21 cellular contexts compared by ENCODE assay signal in the genomic region with DNA sequence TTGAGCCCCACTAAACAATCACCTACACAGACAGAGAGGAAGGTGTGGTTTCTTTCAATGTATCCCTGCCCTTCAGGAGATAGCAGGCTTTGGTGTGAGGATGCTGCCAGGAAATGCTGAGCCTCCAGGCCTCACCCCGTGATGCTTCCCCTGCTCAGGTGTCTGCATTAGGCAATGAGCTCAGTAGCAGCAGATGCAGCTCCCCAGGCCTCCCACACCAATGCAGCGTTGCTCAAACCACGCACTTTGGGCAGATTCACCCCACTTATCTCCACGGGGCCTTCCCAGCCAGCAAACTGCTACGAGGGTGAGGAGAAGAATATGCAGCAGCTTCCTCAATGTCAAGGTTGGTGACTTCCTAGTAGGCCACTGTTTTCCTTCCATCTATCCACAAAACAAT.
DNase-seq lines count a peak whose midpoint lies in the region; ATAC-seq and TF ChIP-seq lines count a peak whose summit lies in the region.
"Had no signal": no experiment of that assay in that cellular context is flagged by ENCODE, and none has a peak within 500 bp of the region (broad histone marks: within the 10 kb centered on the region; RNA-seq: fewer than 3 reads in every experiment).

No MANE protein-coding gene starts in this region.

- H3K36me3 ChIP-seq in breast epithelium = no peaks in the 10 kb centered on the region
- H3K36me3 ChIP-seq: lower lobe of right lung, right atrium auricular region, SJSA1, WERI-Rb-1 had no signal

- no peak overlapping the region for H3K27ac ChIP-seq in breast epithelium
- H3K27ac ChIP-seq in cingulate gyrus (ENCODE audit: low read depth, low read length) = peak overlapping the region; percentile 24
- H3K27ac ChIP-seq: lower lobe of right lung, right atrium auricular region, SJSA1, WERI-Rb-1 had no signal

- no peak overlapping the region for H3K4me3 ChIP-seq in breast epithelium
- H3K4me3 ChIP-seq: coronary artery, lower lobe of right lung, right atrium auricular region, SJSA1 had no signal

- POLR2A ChIA-PET in MCF 10A (lab: Yijun Ruan, JAX) = no interaction called here

- no peaks in the 10 kb centered on the region for H3K9me3 ChIP-seq in breast epithelium
- H3K9me3 ChIP-seq: lower lobe of right lung, right atrium auricular region, SJSA1 had no signal

- no peak for ATAC-seq in HG02610 (IDR thresholded peaks at IDR 0.05; ENCODE audit: unreplicated experiment)
- ATAC-seq: lower lobe of right lung had no signal

- no peak for TF ChIP-seq POLR2A in breast epithelium (IDR thresholded peaks at IDR 0.05)

- no peaks in the 10 kb centered on the region for H3K4me1 ChIP-seq in breast epithelium
- H3K4me1 ChIP-seq: lower lobe of right lung, right atrium auricular region had no signal

- no peaks in the 10 kb centered on the region for H3K36me3 Mint-ChIP-seq in MCF 10A (ENCODE audit: insufficient read depth, unreplicated experiment)
- H3K36me3 Mint-ChIP-seq: immature natural killer cell had no signal

- H3K27me3 Mint-ChIP-seq in MCF 10A (ENCODE audit: insufficient read depth, unreplicated experiment) = no peaks in the 10 kb centered on the region

- no TSS peak for BruUV-seq in MCF 10A (replicated peaks; lab: Mats Ljungman, UMichigan)

- H3K27ac Mint-ChIP-seq in MCF 10A (ENCODE audit: low read depth, unreplicated experiment) = no peak overlapping the region
- H3K27ac Mint-ChIP-seq: immature natural killer cell; T-helper 1 cell treated with Interleukin-12 subunit alpha and Interleukin-12 subunit beta and Interleukin-4 antibody, amounts not matched to agents 30 μg/mL and 1 μg/mL, for 36 hours had no signal

- no peaks in the 10 kb centered on the region for H3K9me3 Mint-ChIP-seq in MCF 10A (ENCODE audit: unreplicated experiment)
- H3K9me3 Mint-ChIP-seq: immature natural killer cell; T-helper 1 cell treated with Interleukin-12 subunit alpha and Interleukin-12 subunit beta and Interleukin-4 antibody, amounts not matched to agents 30 μg/mL and 1 μg/mL, for 36 hours had no signal

- DNase-seq in MCF 10A (ENCODE audit: unreplicated experiment) (peak; percentile 63), breast epithelium (ENCODE audit: low spot score in 2 of 2) (no peak), NCI-H510A (lab: John Stamatoyannopoulos, UW) (peak; percentile 54), SHP77 (lab: John Stamatoyannopoulos, UW) (no peak), activated T-cell treated with anti-CD3 and anti-CD28 coated beads for 4 hours (no peak), AML-193 (lab: John Stamatoyannopoulos, UW) (no peak)
- DNase-seq: activated CD4-positive, alpha-beta T cell treated with anti-CD3 and anti-CD28 coated beads, Interleukin-2, amount 50 U/mL, for 4 hours; amygdala; DMS 273 treated with DMSO at 0.1 percent for 48 hours; immature natural killer cell; KBM-7; lower lobe of right lung; NCI-H1048; NCI-H82; WERI-Rb-1 had no signal

- intact Hi-C loops in MCF 10A (cut with micrococcal nuclease) = loop anchor here (10.0 kb wide), 1 partner anchor 81 kb away; no protein-coding TSS in a partner anchor
- intact Hi-C loops in breast epithelium (cut with DNase I; ENCODE audit: low total_unique reads) = no loop called here

- TF ChIP-seq CTCF in MCF 10A (IDR thresholded peaks at IDR 0.05; ENCODE audit: unreplicated experiment) (no peak), breast epithelium (IDR thresholded peaks at IDR 0.05) (no peak)

- H3K27me3 ChIP-seq in breast epithelium = peaks cover 0 to 4% of the 10 kb centered on the region in 2 donors
- H3K27me3 ChIP-seq: right atrium auricular region, SJSA1 had no signal

- CTCF ChIA-PET in MCF 10A (lab: Yijun Ruan, JAX) = interaction anchor here (0.6 to 0.8 kb wide), 4 partner anchors 35 to 109 kb away, joined by 3 read pairs; no protein-coding TSS in a partner anchor

- no peak overlapping the region for H3K4me3 Mint-ChIP-seq in MCF 10A (ENCODE audit: unreplicated experiment)
- H3K4me3 Mint-ChIP-seq: immature natural killer cell; T-helper 1 cell treated with Interleukin-12 subunit alpha and Interleukin-12 subunit beta and Interleukin-4 antibody, amounts not matched to agents 30 μg/mL and 1 μg/mL, for 36 hours had no signal

- peaks cover 29% of the 10 kb centered on the region for H3K4me1 Mint-ChIP-seq in MCF 10A (ENCODE audit: insufficient read depth, unreplicated experiment)
- H3K4me1 Mint-ChIP-seq: immature natural killer cell had no signal

Comparison
In these comparisons a context has a peak if more than half of its experiments do, and no peak if none do; other contexts are left out.
1. DNase-seq: peak in MCF 10A (single experiment) and NCI-H510A (single experiment); none in breast epithelium (0 of 2), SHP77 (0 of 2), activated T-cell treated with anti-CD3 and anti-CD28 coated beads for 4 hours (single experiment) and AML-193 (0 of 2).